Comparison of ENCODE assay signal across 29 cellular contexts in the genomic region with DNA sequence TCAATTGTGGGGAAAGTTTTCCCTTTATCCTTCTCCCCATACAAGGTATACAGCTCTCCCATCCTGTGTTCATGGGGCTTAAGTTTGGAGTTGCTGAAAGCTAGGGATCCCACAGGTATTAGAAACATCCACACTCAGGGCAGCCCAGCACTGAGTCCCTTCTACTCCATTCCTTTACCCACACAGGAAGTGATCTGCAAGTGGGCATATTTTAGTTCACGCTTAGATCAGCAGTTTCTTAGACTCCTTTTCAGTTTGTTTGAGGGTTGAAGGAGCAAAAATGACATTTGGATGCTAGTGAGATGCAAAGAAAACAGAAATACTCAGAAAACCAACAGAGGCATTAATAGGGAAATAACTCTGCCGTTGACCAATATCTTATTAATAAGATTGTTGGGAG.
"Had no signal": no experiment of that assay in that cellular context is flagged by ENCODE, and none has a peak within 500 bp of the region (broad histone marks: within the 10 kb centered on the region; RNA-seq: fewer than 3 reads in every experiment).

No MANE protein-coding gene starts in this region.

- H3K9me3 ChIP-seq: neutrophil, pancreas, psoas muscle, suprapubic skin, thoracic aorta, thyroid gland, tibial nerve, upper lobe of left lung, vagina had no signal

- ATAC-seq: naive thymus-derived CD8-positive, alpha-beta T cell; natural killer cell treated with Interleukin-12 subunit alpha and Interleukin-12 subunit beta and Interleukin-15 and Interleukin-18, amount 100 ng/mL, for 72 hours; pancreas; psoas muscle; right cardiac atrium; sciatic nerve; stimulated activated memory B cell treated with anti-CD40 and anti-IgM and Interleukin-4, amounts not matched to agents 10 μg/mL and 1 μg/mL and 100 μg/mL, for 72 hours; stimulated activated naive CD8-positive, alpha-beta T cell treated with anti-CD3 and anti-CD28 coated beads, Interleukin-15, amount 100 ng/mL, for 72 hours; stimulated activated naive CD8-positive, alpha-beta T cell treated with anti-CD3 and anti-CD28 coated beads, Interleukin-15, Interleukin-2, amounts not matched to agents 100 U/mL and 50 U/mL, for 24 hours had no signal

- H3K4me1 ChIP-seq: pancreas, psoas muscle, suprapubic skin, thyroid gland, tibial nerve, upper lobe of left lung, vagina had no signal

- H3K4me3 ChIP-seq: pancreas, psoas muscle, skin epidermis, suprapubic skin, thoracic aorta, thyroid gland, tibial nerve, upper lobe of left lung, vagina had no signal

- FAIRE-seq: pancreas, urothelium cell line had no signal

- H3K36me3 ChIP-seq: neutrophil, pancreas, suprapubic skin, thoracic aorta, thyroid gland, tibial nerve, upper lobe of left lung, vagina had no signal

- DNase-seq: naive B cell; naive thymus-derived CD8-positive, alpha-beta T cell; nephron progenitor cell; nucleus accumbens; pancreas; psoas muscle; right cardiac atrium; stimulated activated CD4-positive, alpha-beta T cell treated with anti-CD3 and anti-CD28 coated beads, Interleukin-15, amount 100 ng/mL, for 24 hours; stimulated activated CD4-positive, alpha-beta T cell treated with anti-CD3 and anti-CD28 coated beads, Interleukin-2, amount 100 ng/mL, for 24 hours; stimulated activated CD4-positive, alpha-beta T cell treated with anti-CD3 and anti-CD28 coated beads, Interleukin-2, amount 100 ng/mL, for 48 hours; stimulated activated CD4-positive, alpha-beta T cell treated with anti-CD3 and anti-CD28 coated beads, Interleukin-4, amount 100 ng/mL, for 4 hours; stimulated activated CD8-positive, alpha-beta memory T cell treated with anti-CD3 and anti-CD28 coated beads, Interleukin-4, amount 100 ng/mL, for 48 hours; stimulated activated naive CD4-positive, alpha-beta T cell; stimulated activated naive CD8-positive, alpha-beta T cell treated with anti-CD3 and anti-CD28 coated beads, Interleukin-15, amount 100 ng/mL, for 72 hours; stimulated activated naive CD8-positive, alpha-beta T cell treated with anti-CD3 and anti-CD28 coated beads, Interleukin-15, Interleukin-2, amounts not matched to agents 100 U/mL and 50 U/mL, for 24 hours; substantia nigra; thyroid gland; trophoblast cell; upper lobe of left lung had no signal

- H3K27ac ChIP-seq: neutrophil, pancreas, psoas muscle, skin epidermis, suprapubic skin, thoracic aorta, thyroid gland, tibial nerve, upper lobe of left lung, vagina had no signal

- H3K27me3 ChIP-seq: neutrophil, pancreas, suprapubic skin, thyroid gland, tibial nerve, upper lobe of left lung, vagina had no signal
